In the genomic region with DNA sequence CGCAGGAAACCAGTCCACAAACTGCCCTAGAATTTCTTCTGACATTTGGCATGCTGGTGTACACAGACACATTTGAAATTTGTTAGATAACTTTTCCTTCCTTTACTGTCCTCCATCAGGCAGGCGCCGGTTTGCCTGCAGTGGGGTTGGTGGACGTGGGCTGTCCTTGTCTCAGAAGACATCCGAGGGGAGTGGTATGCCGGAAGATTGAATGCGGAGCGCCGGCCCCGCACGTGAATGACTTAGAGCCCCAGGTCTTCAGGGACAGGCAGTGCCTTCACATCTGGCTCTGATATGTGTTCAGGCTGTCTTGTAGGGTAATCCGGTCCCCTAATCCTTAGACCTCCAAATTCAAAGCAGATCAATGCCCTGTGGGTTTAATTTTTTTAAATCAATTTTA, we compare ENCODE assay signal across 19 cellular contexts. TPM values are rescaled to one million over a fixed set of nuclear protein-coding genes. Genes with fewer than 3 reads are reported as not detected.
"Had no signal": no experiment of that assay in that cellular context is flagged by ENCODE, and none has a peak within 500 bp of the region (broad histone marks: within the 10 kb centered on the region; RNA-seq: fewer than 3 reads in every experiment).

No MANE protein-coding gene starts in this region.

- H3K27ac ChIP-seq: epithelial cell of prostate, esophagus muscularis mucosa, gastroesophageal sphincter, pancreas, thyroid gland had no signal

- H3K27ac Mint-ChIP-seq: progenitor cell of endocrine pancreas, type B pancreatic cell had no signal

- DNase-seq: effector memory CD4-positive, alpha-beta T cell; immature natural killer cell; left colon; left ventricle myocardium superior; mesenchymal stem cell; midbrain; pancreas; right cardiac atrium; small intestine; stimulated activated CD4-positive, alpha-beta T cell treated with anti-CD3 and anti-CD28 coated beads, Interleukin-12 subunit alpha, Interleukin-12 subunit beta, amount 100 ng/mL, for 4 hours; stimulated activated naive CD4-positive, alpha-beta T cell treated with Interleukin-2 at 50 U/mL for 16 hours; thyroid gland had no signal

- H3K36me3 Mint-ChIP-seq: immature natural killer cell had no signal

- H3K4me1 ChIP-seq: esophagus muscularis mucosa, pancreas, thyroid gland had no signal

- H3K27me3 Mint-ChIP-seq: progenitor cell of endocrine pancreas, type B pancreatic cell had no signal

- H3K4me3 Mint-ChIP-seq: immature natural killer cell, type B pancreatic cell had no signal

- H3K27me3 ChIP-seq: esophagus muscularis mucosa, gastroesophageal sphincter, pancreas, thyroid gland had no signal

- ATAC-seq: gastroesophageal sphincter, left colon, left ventricle myocardium superior, pancreas, right cardiac atrium had no signal

- H3K9me3 Mint-ChIP-seq: immature natural killer cell, type B pancreatic cell had no signal

RNA-seq across cellular contexts. Expression of a gene that starts 27.6 kb away (rescaled TPM):
- polyA plus RNA-seq: keratinocyte had no signal

RNA-seq across cellular contexts. Expression of a gene that starts 36.4 kb away (rescaled TPM):
- polyA plus RNA-seq: neural cell had no signal
